ENCODE assay signal across 20 cellular contexts in genomic region chr18:13390711-13391110, GRCh38.
"Had no signal": no experiment of that assay in that cellular context is flagged by ENCODE, and none has a peak within 500 bp of the region (broad histone marks: within the 10 kb centered on the region; RNA-seq: fewer than 3 reads in every experiment).

No MANE protein-coding gene starts in this region.

- H3K4me1 ChIP-seq: upper lobe of right lung had no signal

- H3K27ac Mint-ChIP-seq: activated B cell treated with CpG ODN at 0.5 μM for 24 hours; activated CD4-positive, alpha-beta memory T cell treated with anti-CD3 and anti-CD28 coated beads for 36 hours; activated CD8-positive, alpha-beta memory T cell treated with anti-CD3 and anti-CD28 coated beads, Interleukin-2, amount 10 ng/mL, durations not matched to agents 7 days and 5 days; activated naive CD4-positive, alpha-beta T cell treated with anti-CD3 and anti-CD28 coated beads, Interleukin-2, amount 10 ng/mL, durations not matched to agents 7 days and 5 days; activated T-helper 2 cell treated with anti-CD3 and anti-CD28 coated beads, Interferon-gamma antibody, Interleukin-2, Interleukin-4, amounts not matched to agents 10 μg/mL and 5 μg/mL and 100 μg/mL, durations not matched to agents 14 hours and 24 hours and 36 hours had no signal

- H3K36me3 Mint-ChIP-seq: activated CD8-positive, alpha-beta memory T cell treated with anti-CD3 and anti-CD28 coated beads, Interleukin-2, amount 10 ng/mL, durations not matched to agents 7 days and 5 days; activated naive CD4-positive, alpha-beta T cell treated with anti-CD3 and anti-CD28 coated beads, Interleukin-2, amount 10 ng/mL, durations not matched to agents 7 days and 5 days had no signal

- H3K4me3 Mint-ChIP-seq: activated B cell treated with CpG ODN at 0.5 μM for 24 hours; activated CD4-positive, alpha-beta memory T cell treated with anti-CD3 and anti-CD28 coated beads for 36 hours; activated CD8-positive, alpha-beta memory T cell treated with anti-CD3 and anti-CD28 coated beads, Interleukin-2, amount 10 ng/mL, durations not matched to agents 7 days and 5 days; activated naive CD4-positive, alpha-beta T cell treated with anti-CD3 and anti-CD28 coated beads, Interleukin-2, amount 10 ng/mL, durations not matched to agents 7 days and 5 days; nephron progenitor cell had no signal

- H3K27ac ChIP-seq: upper lobe of right lung had no signal

- H3K4me1 Mint-ChIP-seq: activated B cell treated with CpG ODN at 0.5 μM for 24 hours; activated CD8-positive, alpha-beta memory T cell treated with anti-CD3 and anti-CD28 coated beads, Interleukin-2, amount 10 ng/mL, durations not matched to agents 7 days and 5 days; activated naive CD4-positive, alpha-beta T cell treated with anti-CD3 and anti-CD28 coated beads, Interleukin-2, amount 10 ng/mL, durations not matched to agents 7 days and 5 days had no signal

- DNase-seq: activated B cell treated with CpG ODN at 0.5 μM for 24 hours; activated CD4-positive, alpha-beta memory T cell treated with anti-CD3 and anti-CD28 coated beads for 36 hours; activated CD4-positive, alpha-beta T cell treated with anti-CD3 and anti-CD28 coated beads for 4 hours; activated CD8-positive, alpha-beta memory T cell treated with anti-CD3 and anti-CD28 coated beads, Interleukin-2, amount 10 ng/mL, durations not matched to agents 7 days and 5 days; activated naive CD4-positive, alpha-beta T cell treated with anti-CD3 and anti-CD28 coated beads, Interleukin-2, amount 10 ng/mL, durations not matched to agents 7 days and 5 days; activated T-cell treated with anti-CD3 and anti-CD28 coated beads, Interleukin-2, amount 50 U/mL, for 1 hour; aorta; cortex of kidney; erythroblast; kidney glomerular epithelial cell; left ventricle myocardium superior; nephron progenitor cell; nucleus accumbens; retina; stimulated activated CD4-positive, alpha-beta T cell treated with anti-CD3 and anti-CD28 coated beads, Interleukin-12 subunit alpha, Interleukin-12 subunit beta, amount 100 ng/mL, for 4 hours; stimulated activated CD4-positive, alpha-beta T cell treated with anti-CD3 and anti-CD28 coated beads, Interleukin-1b, Interleukin-23, amount 100 ng/mL, for 48 hours; stimulated activated CD8-positive, alpha-beta memory T cell treated with anti-CD3 and anti-CD28 coated beads, Interleukin-4, amount 100 ng/mL, for 48 hours; stimulated activated naive CD4-positive, alpha-beta T cell; upper lobe of right lung had no signal

- H3K27me3 ChIP-seq: upper lobe of right lung had no signal

- H3K9me3 ChIP-seq: upper lobe of right lung had no signal

- H3K27me3 Mint-ChIP-seq: activated CD4-positive, alpha-beta memory T cell treated with anti-CD3 and anti-CD28 coated beads for 36 hours; activated CD8-positive, alpha-beta memory T cell treated with anti-CD3 and anti-CD28 coated beads, Interleukin-2, amount 10 ng/mL, durations not matched to agents 7 days and 5 days; activated naive CD4-positive, alpha-beta T cell treated with anti-CD3 and anti-CD28 coated beads, Interleukin-2, amount 10 ng/mL, durations not matched to agents 7 days and 5 days had no signal

- ATAC-seq: activated CD8-positive, alpha-beta memory T cell treated with anti-CD3 and anti-CD28 coated beads, Interleukin-2, amount 10 ng/mL, durations not matched to agents 7 days and 5 days; upper lobe of right lung had no signal

- H3K36me3 ChIP-seq: upper lobe of right lung had no signal

- H3K9me3 Mint-ChIP-seq: activated B cell treated with CpG ODN at 0.5 μM for 24 hours; activated CD4-positive, alpha-beta memory T cell treated with anti-CD3 and anti-CD28 coated beads for 36 hours; activated naive CD4-positive, alpha-beta T cell treated with anti-CD3 and anti-CD28 coated beads, Interleukin-2, amount 10 ng/mL, durations not matched to agents 7 days and 5 days; activated T-helper 2 cell treated with anti-CD3 and anti-CD28 coated beads, Interferon-gamma antibody, Interleukin-2, Interleukin-4, amounts not matched to agents 10 μg/mL and 5 μg/mL and 100 μg/mL, durations not matched to agents 14 hours and 24 hours and 36 hours; nephron progenitor cell had no signal

- H3K4me3 ChIP-seq: upper lobe of right lung had no signal
